1 cellular context compared by ENCODE assay signal in the genomic region with DNA sequence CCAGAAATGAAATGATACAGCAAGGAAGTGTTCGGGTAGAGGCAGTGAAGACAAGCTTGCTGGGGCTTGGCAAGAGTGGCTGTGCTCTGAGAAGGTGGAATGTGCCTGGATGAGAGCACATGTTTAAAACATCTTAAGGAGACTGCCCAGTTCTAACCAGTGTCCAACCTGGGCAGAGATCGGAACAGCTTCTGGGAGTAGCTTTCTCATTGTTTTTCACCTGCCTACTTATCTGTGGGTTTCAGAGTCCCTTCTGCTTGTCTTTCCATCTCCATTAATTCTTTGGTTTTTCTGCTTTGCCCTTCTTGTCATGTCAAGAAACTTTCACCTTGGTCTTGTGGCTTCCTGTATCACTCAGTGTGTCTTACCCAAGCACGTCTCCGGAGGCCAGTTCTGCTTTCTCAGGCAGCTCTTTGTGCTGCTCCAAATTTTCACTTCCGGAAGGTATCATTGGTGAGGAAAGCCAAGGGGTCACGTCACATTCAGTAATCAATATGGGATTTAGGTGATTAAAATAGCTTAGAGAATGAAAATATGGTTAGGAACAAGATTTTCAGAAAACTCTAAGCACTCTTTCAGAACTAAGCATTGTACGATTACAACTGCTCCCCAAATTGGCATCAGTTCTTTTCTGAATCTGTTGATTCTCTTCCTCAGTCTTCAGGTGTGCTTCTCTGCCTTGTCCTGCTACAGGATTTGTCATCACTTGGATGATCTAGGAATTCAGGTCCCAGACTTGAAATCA.
TF ChIP-seq lines count a peak whose summit lies in the region.

No MANE protein-coding gene starts in this region.

TF ChIP-seq in GM23338, 12 proteins besides CTCF, POLR2A, EP300 and RAD21 (continued from another document):
- TF ChIP-seq, protein P1, sequence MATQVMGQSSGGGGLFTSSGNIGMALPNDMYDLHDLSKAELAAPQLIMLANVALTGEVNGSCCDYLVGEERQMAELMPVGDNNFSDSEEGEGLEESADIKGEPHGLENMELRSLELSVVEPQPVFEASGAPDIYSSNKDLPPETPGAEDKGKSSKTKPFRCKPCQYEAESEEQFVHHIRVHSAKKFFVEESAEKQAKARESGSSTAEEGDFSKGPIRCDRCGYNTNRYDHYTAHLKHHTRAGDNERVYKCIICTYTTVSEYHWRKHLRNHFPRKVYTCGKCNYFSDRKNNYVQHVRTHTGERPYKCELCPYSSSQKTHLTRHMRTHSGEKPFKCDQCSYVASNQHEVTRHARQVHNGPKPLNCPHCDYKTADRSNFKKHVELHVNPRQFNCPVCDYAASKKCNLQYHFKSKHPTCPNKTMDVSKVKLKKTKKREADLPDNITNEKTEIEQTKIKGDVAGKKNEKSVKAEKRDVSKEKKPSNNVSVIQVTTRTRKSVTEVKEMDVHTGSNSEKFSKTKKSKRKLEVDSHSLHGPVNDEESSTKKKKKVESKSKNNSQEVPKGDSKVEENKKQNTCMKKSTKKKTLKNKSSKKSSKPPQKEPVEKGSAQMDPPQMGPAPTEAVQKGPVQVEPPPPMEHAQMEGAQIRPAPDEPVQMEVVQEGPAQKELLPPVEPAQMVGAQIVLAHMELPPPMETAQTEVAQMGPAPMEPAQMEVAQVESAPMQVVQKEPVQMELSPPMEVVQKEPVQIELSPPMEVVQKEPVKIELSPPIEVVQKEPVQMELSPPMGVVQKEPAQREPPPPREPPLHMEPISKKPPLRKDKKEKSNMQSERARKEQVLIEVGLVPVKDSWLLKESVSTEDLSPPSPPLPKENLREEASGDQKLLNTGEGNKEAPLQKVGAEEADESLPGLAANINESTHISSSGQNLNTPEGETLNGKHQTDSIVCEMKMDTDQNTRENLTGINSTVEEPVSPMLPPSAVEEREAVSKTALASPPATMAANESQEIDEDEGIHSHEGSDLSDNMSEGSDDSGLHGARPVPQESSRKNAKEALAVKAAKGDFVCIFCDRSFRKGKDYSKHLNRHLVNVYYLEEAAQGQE (IDR thresholded peaks at IDR 0.05; ENCODE audit: unreplicated experiment): no peak
- TF ChIP-seq ZNF462 (CRISPR knock-in tag; IDR thresholded peaks at IDR 0.05): no peak
TF ChIP-seq in GM23338: peak in this region for 0.
